8 cellular contexts compared by ENCODE assay signal in genomic region chr4:41882622-41883347, GRCh38. TPM values are rescaled to one million over a fixed set of nuclear protein-coding genes. Genes with fewer than 3 reads are reported as not detected.
DNase-seq lines count a peak whose midpoint lies in the region; ATAC-seq and TF ChIP-seq lines count a peak whose summit lies in the region.

No MANE protein-coding gene starts in this region.

- no peak overlapping the region for H4K8ac ChIP-seq in IMR-90 (ENCODE audit: low read depth in 2 of 2, low read length in 2 of 2)

- TF ChIP-seq RAD21 in IMR-90 (IDR thresholded peaks at IDR 0.05; ENCODE audit: low read length) = peak; percentile 67

- no peak overlapping the region for H2BK15ac ChIP-seq in IMR-90 (ENCODE audit: low read depth, low read length)

- H3K9me3 ChIP-seq in IMR-90 (ENCODE audit: control insufficient read depth, insufficient read depth, low read length) (no peaks in the 10 kb centered on the region; the same call in 1 of the 2 replicates), iPS-18c (ENCODE audit: control insufficient read depth, insufficient read depth, low read length) (peaks cover 2% of the 10 kb centered on the region)

- POLR2A ChIA-PET in BJ (lab: Charles Lee) = no interaction called here
- POLR2A ChIA-PET in IMR-90 (lab: Charles Lee; ENCODE audit: unreplicated experiment) = no interaction called here

- no peak overlapping the region for H3K9ac ChIP-seq in IMR-90 (ENCODE audit: low read depth, low read length)

- H3K14ac ChIP-seq in IMR-90 (replicated peaks; ENCODE audit: low read depth, low read length) = no peak overlapping the region

- BruUV-seq in IMR-90 (replicated peaks; lab: Mats Ljungman, UMichigan) = no TSS peak

- no peak overlapping the region for H3K18ac ChIP-seq in IMR-90 (ENCODE audit: low read depth, low read length)

- peaks cover 2% of the 10 kb centered on the region for H3K36me3 Mint-ChIP-seq in T-helper 1 cell treated with Interleukin-12 subunit alpha and Interleukin-12 subunit beta and Interleukin-4 antibody, amounts not matched to agents 30 μg/mL and 1 μg/mL, for 36 hours (ENCODE audit: low read depth)

- H3K36me3 ChIP-seq in BJ (ENCODE audit: control insufficient read depth, insufficient read depth, low read length) (no peaks in the 10 kb centered on the region), IMR-90 (ENCODE audit: control insufficient read depth, insufficient read depth, low read length) (no peaks in the 10 kb centered on the region)

- no peak overlapping the region for H3K56ac ChIP-seq in IMR-90 (ENCODE audit: extremely low read depth, insufficient read depth, low read length)

- no peak overlapping the region for H2AK5ac ChIP-seq in IMR-90 (ENCODE audit: low read depth, low read length)

- no peak overlapping the region for H2BK5ac ChIP-seq in IMR-90 (ENCODE audit: low read depth, low read length, poor library complexity, severe bottlenecking)

- no peak overlapping the region for H4K5ac ChIP-seq in IMR-90 (ENCODE audit: low read depth, low read length)

- no peaks in the 10 kb centered on the region for H3K79me1 ChIP-seq in IMR-90 (ENCODE audit: low read depth in 1 of 2, low read length in 2 of 2)

- no peak overlapping the region for H3K27ac ChIP-seq in IMR-90 (ENCODE audit: insufficient read depth, low read length)

- H3K27ac Mint-ChIP-seq in T-helper 1 cell treated with Interleukin-12 subunit alpha and Interleukin-12 subunit beta and Interleukin-4 antibody, amounts not matched to agents 30 μg/mL and 1 μg/mL, for 36 hours = no peak overlapping the region

- no peak overlapping the region for H3K4ac ChIP-seq in IMR-90 (ENCODE audit: low read depth, low read length)

- no peak overlapping the region for H2AFZ ChIP-seq in IMR-90 (replicated peaks; ENCODE audit: low read length, poor library complexity)

- ATAC-seq in GM19351 (IDR thresholded peaks at IDR 0.05; ENCODE audit: unreplicated experiment) = peak; percentile 83
- peak; percentile 88 for ATAC-seq in IMR-90 (ENCODE audit: low read depth)

- TF ChIP-seq POLR2A in IMR-90 (IDR thresholded peaks at IDR 0.05; ENCODE audit: low read depth, low read length) = no peak

- 43% methylated on average over 5 of the region's 34 CpGs; no CpG with 5 or more reads in 1 of the 2 experiments for WGBS in IMR-90 (ENCODE audit: extremely low coverage in 2 of 2, insufficient read length in 1 of 2), 2 experiments

- H3K27me3 ChIP-seq in BJ (ENCODE audit: control insufficient read depth, insufficient read depth, low read length) = peaks cover 43% of the 10 kb centered on the region
- H3K27me3 ChIP-seq in IMR-90 (ENCODE audit: control insufficient read depth, insufficient read depth, low read length) = peaks cover 76% of the 10 kb centered on the region

- no peak overlapping the region for H2AK9ac ChIP-seq in IMR-90 (replicated peaks; ENCODE audit: low read depth, low read length, poor library complexity)

- in situ Hi-C loops in IMR-90 (cut with MboI; ENCODE audit: low sequenced_read_pairs) = loop anchor here (10.0 kb wide), 1 partner anchor 598 kb away; no protein-coding TSS in a partner anchor

- no peaks in the 10 kb centered on the region for H3K9me3 Mint-ChIP-seq in T-helper 1 cell treated with Interleukin-12 subunit alpha and Interleukin-12 subunit beta and Interleukin-4 antibody, amounts not matched to agents 30 μg/mL and 1 μg/mL, for 36 hours

- no peaks in the 10 kb centered on the region for H4K20me1 ChIP-seq in IMR-90 (ENCODE audit: insufficient read depth, low read length)

- dilution Hi-C loops in IMR-90 (cut with HindIII; ENCODE audit: low sequenced_read_pairs, unreplicated experiment) = no loop called here

- no peak overlapping the region for H2BK120ac ChIP-seq in IMR-90 (ENCODE audit: low read depth, low read length)

- H2BK20ac ChIP-seq in IMR-90 (ENCODE audit: low read depth, low read length) = no peak overlapping the region

- H3K23ac ChIP-seq in IMR-90 (ENCODE audit: low read depth, low read length) = no peak overlapping the region

- peak; percentile 93 for TF ChIP-seq CTCF in BJ (IDR thresholded peaks at IDR 0.05; ENCODE audit: insufficient read depth, low read depth, low read length)
- TF ChIP-seq CTCF in IMR-90 (conservative IDR thresholded peaks at IDR 0.05; ENCODE audit: low read depth, low read length) = peak; percentile 81

- peaks cover 3% of the 10 kb centered on the region for H3K4me1 Mint-ChIP-seq in T-helper 1 cell treated with Interleukin-12 subunit alpha and Interleukin-12 subunit beta and Interleukin-4 antibody, amounts not matched to agents 30 μg/mL and 1 μg/mL, for 36 hours (ENCODE audit: low read depth)

- intact Hi-C loops in IMR-90 (cut with micrococcal nuclease) = loop anchor here (1.0 kb wide), 2 partner anchors 189 to 601 kb away; no protein-coding TSS in a partner anchor

- H3K4me3 Mint-ChIP-seq in T-helper 1 cell treated with Interleukin-12 subunit alpha and Interleukin-12 subunit beta and Interleukin-4 antibody, amounts not matched to agents 30 μg/mL and 1 μg/mL, for 36 hours = peak overlapping the region; percentile 25

- CTCF ChIA-PET in BJ (lab: Yijun Ruan, JAX) (interaction anchor here (0.7 to 1.7 kb wide), 10 partner anchors 13 to 624 kb away, joined by 3 to 10 read pairs (median 4); no protein-coding TSS in a partner anchor), IMR-90 (lab: Yijun Ruan, JAX) (no interaction called here)

- no peak overlapping the region; the same call in 1 of the 2 replicates for H3K4me2 ChIP-seq in IMR-90 (ENCODE audit: low read depth, low read length)

- DNase-seq in BJ (ENCODE audit: low read depth) (no peak), IMR-90 (peak; percentile 23), astrocyte of the hippocampus (ENCODE audit: low read depth, low spot score) (peak; percentile 68), NCI-H1930 (lab: John Stamatoyannopoulos, UW) (no peak)
- peak; percentile 44 for DNase-seq in stimulated activated CD4-positive, alpha-beta T cell treated with anti-CD3 and anti-CD28 coated beads, Interleukin-1b, Interleukin-23, amount 100 ng/mL, for 48 hours

- no peaks in the 10 kb centered on the region for H3K4me1 ChIP-seq in IMR-90 (ENCODE audit: control insufficient read depth, insufficient read depth, low read length)

- no peak overlapping the region for H3K4me3 ChIP-seq in BJ (ENCODE audit: low read depth, low read length)
- H3K4me3 ChIP-seq in IMR-90 (ENCODE audit: insufficient read depth, low read depth, low read length) = no peak overlapping the region
- H3K4me3 ChIP-seq in iPS-18c (ENCODE audit: insufficient read depth, low read depth, low read length) = peak overlapping the region; percentile 43; the same call in 1 of the 2 replicates

- H3K27me3 Mint-ChIP-seq in T-helper 1 cell treated with Interleukin-12 subunit alpha and Interleukin-12 subunit beta and Interleukin-4 antibody, amounts not matched to agents 30 μg/mL and 1 μg/mL, for 36 hours (ENCODE audit: low read depth) = peaks cover 89% of the 10 kb centered on the region

- H3K9me1 ChIP-seq in IMR-90 (ENCODE audit: insufficient read depth, low read length) = no peaks in the 10 kb centered on the region

- no peak overlapping the region for H4K91ac ChIP-seq in IMR-90 (ENCODE audit: insufficient read depth, low read depth, low read length)

TF ChIP-seq in IMR-90, 13 proteins besides CTCF, POLR2A, EP300 and RAD21:
- no peak for TF ChIP-seq MXI1 (IDR thresholded peaks at IDR 0.05; ENCODE audit: borderline replicate concordance, low read depth, low read length)
- no peak for TF ChIP-seq RFX5 (IDR thresholded peaks at IDR 0.05; ENCODE audit: low read depth, low read length)
- TF ChIP-seq SMC3 (IDR thresholded peaks at IDR 0.05; ENCODE audit: low read depth, low read length) = peak; percentile 83
- no peak for TF ChIP-seq USF2 (IDR thresholded peaks at IDR 0.05; ENCODE audit: low read depth, low read length)
- no peak for TF ChIP-seq NFE2L2 (IDR thresholded peaks at IDR 0.05; ENCODE audit: low read depth, low read length)
- TF ChIP-seq RCOR1 (IDR thresholded peaks at IDR 0.05; ENCODE audit: insufficient replicate concordance, low read length) = no peak
- no peak for TF ChIP-seq CHD1 (IDR thresholded peaks at IDR 0.05; ENCODE audit: low read depth, low read length)
- TF ChIP-seq BHLHE40 (IDR thresholded peaks at IDR 0.05; ENCODE audit: low read depth, low read length) = no peak
- peak; percentile 67; the same call in 1 of the 2 replicates for TF ChIP-seq MAZ (IDR thresholded peaks at IDR 0.05; ENCODE audit: borderline replicate concordance, low read depth, low read length)
- no peak for TF ChIP-seq ELK1 (IDR thresholded peaks at IDR 0.05; ENCODE audit: borderline replicate concordance, low read depth, low read length)
- no peak for TF ChIP-seq FOS (IDR thresholded peaks at IDR 0.05; ENCODE audit: low read depth, low read length)
- TF ChIP-seq MAFK (IDR thresholded peaks at IDR 0.05; ENCODE audit: low read depth, low read length) = no peak
- TF ChIP-seq CEBPB (IDR thresholded peaks at IDR 0.05; ENCODE audit: low read depth, low read length) = no peak

RNA-seq across cellular contexts. Expression of gene TMEM33, which starts 52.4 kb away (rescaled TPM):
- polyA plus RNA-seq in BJ (2011; rRNA removed) (39.3 and 61.4 TPM in 2 replicates), IMR-90 (2012; rRNA removed) (23.6 and 27.5 TPM in 2 replicates)
- polyA minus RNA-seq in BJ (2011; rRNA and poly(A)+ RNA removed) = 61.0 and 83.6 TPM in 2 replicates
- total RNA-seq in IMR-90 (2012; rRNA removed) = 45.5 and 49.7 TPM in 2 replicates
- 22.2 and 60.3 TPM in 2 replicates for polyA plus RNA-seq in IMR-90 (2012; cell fraction: cytosol; rRNA removed)
- 12.2 and 12.3 TPM in 2 replicates for polyA plus RNA-seq in IMR-90 (2012; cell fraction: nucleus; rRNA removed; ENCODE audit: low replicate concordance)

Comparison
In these comparisons a context has a peak if more than half of its experiments do, and no peak if none do; other contexts are left out.
1. DNase-seq: peak in IMR-90 (single experiment), astrocyte of the hippocampus (single experiment) and stimulated activated CD4-positive, alpha-beta T cell treated with anti-CD3 and anti-CD28 coated beads, Interleukin-1b, Interleukin-23, amount 100 ng/mL, for 48 hours (single experiment); none in BJ (single experiment) and NCI-H1930 (0 of 2).